Comparison of ENCODE assay signal across 1 cellular context in genomic region chr1:108817811-108818210, GRCh38.
TF ChIP-seq lines count a peak whose summit lies in the region.

No MANE protein-coding gene starts in this region.

TF ChIP-seq in GM23338, 12 proteins besides CTCF, POLR2A, EP300 and RAD21 (continued from another document):
- TF ChIP-seq ZNF462 (CRISPR knock-in tag; IDR thresholded peaks at IDR 0.05) (no peak), POLR2AphosphoS5 (IDR thresholded peaks at IDR 0.05; ENCODE audit: low read depth) (no peak), ZNF114 (CRISPR knock-in tag; IDR thresholded peaks at IDR 0.05) (no peak), CREB1 (CRISPR knock-in tag; IDR thresholded peaks at IDR 0.05; ENCODE audit: low read depth) (no peak), STAT1 (IDR thresholded peaks at IDR 0.05; ENCODE audit: unreplicated experiment) (no peak)
